In genomic region chr1:22025368-22026154, GRCh38 we compare ENCODE assay signal across 1 cellular context.
A peak's percentile ranks its signal among the peaks of the same experiment; 100 is the strongest.
TF ChIP-seq lines count a peak whose summit lies in the region.

No MANE protein-coding gene starts in this region.

TF ChIP-seq in HepG2, 621 proteins besides CTCF, POLR2A, EP300 and RAD21 (continued from another document and continues in another):
- TF ChIP-seq ZNF609 (CRISPR knock-in tag; IDR thresholded peaks at IDR 0.05; ENCODE audit: borderline replicate concordance): 0 out of 2 replicates have a peak, but pooled peaks have one; percentile 36
- TF ChIP-seq ZNF275 (CRISPR knock-in tag; IDR thresholded peaks at IDR 0.05; ENCODE audit: borderline replicate concordance): no peak; the same call in 1 of the 2 replicates
- no peak for TF ChIP-seq SP140L (CRISPR knock-in tag; IDR thresholded peaks at IDR 0.05; ENCODE audit: borderline replicate concordance)
- no peak for TF ChIP-seq ZNF776 (CRISPR knock-in tag; IDR thresholded peaks at IDR 0.05)
- peak; percentile 68; the same call in 1 of the 2 replicates for TF ChIP-seq ZNF143 (CRISPR knock-in tag; IDR thresholded peaks at IDR 0.05)
- no peak for TF ChIP-seq ZNF337 (CRISPR knock-in tag; IDR thresholded peaks at IDR 0.05; ENCODE audit: borderline replicate concordance, low read depth)
- TF ChIP-seq SKI (IDR thresholded peaks at IDR 0.05; ENCODE audit: partially characterized antibody): no peak
- no peak for TF ChIP-seq PHF5A (CRISPR knock-in tag; IDR thresholded peaks at IDR 0.05; ENCODE audit: low read depth, unreplicated experiment)
- TF ChIP-seq SMAD3 (CRISPR knock-in tag; IDR thresholded peaks at IDR 0.05): peak; percentile 11; the same call in 1 of the 2 replicates
- TF ChIP-seq MIER2 (CRISPR knock-in tag; IDR thresholded peaks at IDR 0.05): no peak
- TF ChIP-seq RFX5 (IDR thresholded peaks at IDR 0.05; ENCODE audit: low read depth, low read length): no peak
- no peak for TF ChIP-seq ZNF343 (CRISPR knock-in tag; IDR thresholded peaks at IDR 0.05)
- TF ChIP-seq NFE2L2 (IDR thresholded peaks at IDR 0.05; ENCODE audit: low read length): no peak
- peak; percentile 59 for TF ChIP-seq MAX (IDR thresholded peaks at IDR 0.05)
- peak; percentile 81; the same call in 1 of the 2 replicates for TF ChIP-seq ZNF589 (CRISPR knock-in tag; conservative IDR thresholded peaks at IDR 0.05)
- no peak; the same call in 1 of the 2 replicates for TF ChIP-seq ZNF562 (CRISPR knock-in tag; IDR thresholded peaks at IDR 0.05; ENCODE audit: borderline replicate concordance)
- TF ChIP-seq HMG20B (CRISPR knock-in tag; conservative IDR thresholded peaks at IDR 0.05): no peak; the same call in 1 of the 2 replicates
- TF ChIP-seq ZNF674 (CRISPR knock-in tag; IDR thresholded peaks at IDR 0.05; ENCODE audit: low read depth): no peak
- TF ChIP-seq JUND (CRISPR knock-in tag; IDR thresholded peaks at IDR 0.05): peak; percentile 9; the same call in 1 of the 2 replicates
- TF ChIP-seq, protein P1, sequence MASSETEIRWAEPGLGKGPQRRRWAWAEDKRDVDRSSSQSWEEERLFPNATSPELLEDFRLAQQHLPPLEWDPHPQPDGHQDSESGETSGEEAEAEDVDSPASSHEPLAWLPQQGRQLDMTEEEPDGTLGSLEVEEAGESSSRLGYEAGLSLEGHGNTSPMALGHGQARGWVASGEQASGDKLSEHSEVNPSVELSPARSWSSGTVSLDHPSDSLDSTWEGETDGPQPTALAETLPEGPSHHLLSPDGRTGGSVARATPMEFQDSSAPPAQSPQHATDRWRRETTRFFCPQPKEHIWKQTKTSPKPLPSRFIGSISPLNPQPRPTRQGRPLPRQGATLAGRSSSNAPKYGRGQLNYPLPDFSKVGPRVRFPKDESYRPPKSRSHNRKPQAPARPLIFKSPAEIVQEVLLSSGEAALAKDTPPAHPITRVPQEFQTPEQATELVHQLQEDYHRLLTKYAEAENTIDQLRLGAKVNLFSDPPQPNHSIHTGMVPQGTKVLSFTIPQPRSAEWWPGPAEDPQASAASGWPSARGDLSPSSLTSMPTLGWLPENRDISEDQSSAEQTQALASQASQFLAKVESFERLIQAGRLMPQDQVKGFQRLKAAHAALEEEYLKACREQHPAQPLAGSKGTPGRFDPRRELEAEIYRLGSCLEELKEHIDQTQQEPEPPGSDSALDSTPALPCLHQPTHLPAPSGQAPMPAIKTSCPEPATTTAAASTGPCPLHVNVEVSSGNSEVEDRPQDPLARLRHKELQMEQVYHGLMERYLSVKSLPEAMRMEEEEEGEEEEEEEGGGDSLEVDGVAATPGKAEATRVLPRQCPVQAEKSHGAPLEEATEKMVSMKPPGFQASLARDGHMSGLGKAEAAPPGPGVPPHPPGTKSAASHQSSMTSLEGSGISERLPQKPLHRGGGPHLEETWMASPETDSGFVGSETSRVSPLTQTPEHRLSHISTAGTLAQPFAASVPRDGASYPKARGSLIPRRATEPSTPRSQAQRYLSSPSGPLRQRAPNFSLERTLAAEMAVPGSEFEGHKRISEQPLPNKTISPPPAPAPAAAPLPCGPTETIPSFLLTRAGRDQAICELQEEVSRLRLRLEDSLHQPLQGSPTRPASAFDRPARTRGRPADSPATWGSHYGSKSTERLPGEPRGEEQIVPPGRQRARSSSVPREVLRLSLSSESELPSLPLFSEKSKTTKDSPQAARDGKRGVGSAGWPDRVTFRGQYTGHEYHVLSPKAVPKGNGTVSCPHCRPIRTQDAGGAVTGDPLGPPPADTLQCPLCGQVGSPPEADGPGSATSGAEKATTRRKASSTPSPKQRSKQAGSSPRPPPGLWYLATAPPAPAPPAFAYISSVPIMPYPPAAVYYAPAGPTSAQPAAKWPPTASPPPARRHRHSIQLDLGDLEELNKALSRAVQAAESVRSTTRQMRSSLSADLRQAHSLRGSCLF (CRISPR knock-in tag; IDR thresholded peaks at IDR 0.05; ENCODE audit: borderline replicate concordance): no peak; the same call in 1 of the 2 replicates
- TF ChIP-seq CHCHD3 (CRISPR knock-in tag; IDR thresholded peaks at IDR 0.05): 0 out of 2 replicates have a peak, but pooled peaks have one; percentile 18
- no peak for TF ChIP-seq MIXL1 (CRISPR knock-in tag; IDR thresholded peaks at IDR 0.05)
- TF ChIP-seq SAP130 (CRISPR knock-in tag; IDR thresholded peaks at IDR 0.05; ENCODE audit: low read depth): peak; percentile 86
- TF ChIP-seq MTF1 (CRISPR knock-in tag; IDR thresholded peaks at IDR 0.05): no peak
- TF ChIP-seq, protein P2, sequence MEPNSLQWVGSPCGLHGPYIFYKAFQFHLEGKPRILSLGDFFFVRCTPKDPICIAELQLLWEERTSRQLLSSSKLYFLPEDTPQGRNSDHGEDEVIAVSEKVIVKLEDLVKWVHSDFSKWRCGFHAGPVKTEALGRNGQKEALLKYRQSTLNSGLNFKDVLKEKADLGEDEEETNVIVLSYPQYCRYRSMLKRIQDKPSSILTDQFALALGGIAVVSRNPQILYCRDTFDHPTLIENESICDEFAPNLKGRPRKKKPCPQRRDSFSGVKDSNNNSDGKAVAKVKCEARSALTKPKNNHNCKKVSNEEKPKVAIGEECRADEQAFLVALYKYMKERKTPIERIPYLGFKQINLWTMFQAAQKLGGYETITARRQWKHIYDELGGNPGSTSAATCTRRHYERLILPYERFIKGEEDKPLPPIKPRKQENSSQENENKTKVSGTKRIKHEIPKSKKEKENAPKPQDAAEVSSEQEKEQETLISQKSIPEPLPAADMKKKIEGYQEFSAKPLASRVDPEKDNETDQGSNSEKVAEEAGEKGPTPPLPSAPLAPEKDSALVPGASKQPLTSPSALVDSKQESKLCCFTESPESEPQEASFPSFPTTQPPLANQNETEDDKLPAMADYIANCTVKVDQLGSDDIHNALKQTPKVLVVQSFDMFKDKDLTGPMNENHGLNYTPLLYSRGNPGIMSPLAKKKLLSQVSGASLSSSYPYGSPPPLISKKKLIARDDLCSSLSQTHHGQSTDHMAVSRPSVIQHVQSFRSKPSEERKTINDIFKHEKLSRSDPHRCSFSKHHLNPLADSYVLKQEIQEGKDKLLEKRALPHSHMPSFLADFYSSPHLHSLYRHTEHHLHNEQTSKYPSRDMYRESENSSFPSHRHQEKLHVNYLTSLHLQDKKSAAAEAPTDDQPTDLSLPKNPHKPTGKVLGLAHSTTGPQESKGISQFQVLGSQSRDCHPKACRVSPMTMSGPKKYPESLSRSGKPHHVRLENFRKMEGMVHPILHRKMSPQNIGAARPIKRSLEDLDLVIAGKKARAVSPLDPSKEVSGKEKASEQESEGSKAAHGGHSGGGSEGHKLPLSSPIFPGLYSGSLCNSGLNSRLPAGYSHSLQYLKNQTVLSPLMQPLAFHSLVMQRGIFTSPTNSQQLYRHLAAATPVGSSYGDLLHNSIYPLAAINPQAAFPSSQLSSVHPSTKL (CRISPR knock-in tag; IDR thresholded peaks at IDR 0.05): no peak
- peak; percentile 84; the same call in 1 of the 2 replicates for TF ChIP-seq ZFAT (CRISPR knock-in tag; conservative IDR thresholded peaks at IDR 0.05)
- TF ChIP-seq ZBTB37 (CRISPR knock-in tag; IDR thresholded peaks at IDR 0.05): no peak
- TF ChIP-seq MATR3 (CRISPR knock-in tag; IDR thresholded peaks at IDR 0.05): no peak
- TF ChIP-seq ZNF678 (CRISPR knock-in tag; IDR thresholded peaks at IDR 0.05): no peak
- 0 out of 2 replicates have a peak, but pooled peaks have one; percentile 24 for TF ChIP-seq CREBL2 (CRISPR knock-in tag; IDR thresholded peaks at IDR 0.05; ENCODE audit: borderline replicate concordance)
- no peak for TF ChIP-seq ZNF235 (CRISPR knock-in tag; IDR thresholded peaks at IDR 0.05; ENCODE audit: borderline replicate concordance)
- 0 out of 2 replicates have a peak, but pooled peaks have one; percentile 32 for TF ChIP-seq AKAP8 (CRISPR knock-in tag; IDR thresholded peaks at IDR 0.05)
- peak; percentile 52 for TF ChIP-seq ZBTB7B (CRISPR knock-in tag; IDR thresholded peaks at IDR 0.05)
- TF ChIP-seq MLLT10 (CRISPR knock-in tag; IDR thresholded peaks at IDR 0.05): no peak
- TF ChIP-seq KAT7 (CRISPR knock-in tag; IDR thresholded peaks at IDR 0.05; ENCODE audit: borderline replicate concordance): peak; percentile 27; the same call in 1 of the 2 replicates
- peak; percentile 42; the same call in 1 of the 2 replicates for TF ChIP-seq ZMYM4 (CRISPR knock-in tag; IDR thresholded peaks at IDR 0.05)
- TF ChIP-seq KLF12 (CRISPR knock-in tag; IDR thresholded peaks at IDR 0.05; ENCODE audit: borderline replicate concordance): peak; percentile 73; the same call in 1 of the 2 replicates
- peak; percentile 80 for TF ChIP-seq ZFY (CRISPR knock-in tag; IDR thresholded peaks at IDR 0.05)
- TF ChIP-seq ZNF552 (CRISPR knock-in tag; IDR thresholded peaks at IDR 0.05; ENCODE audit: borderline replicate concordance): no peak; the same call in 1 of the 2 replicates
- no peak for TF ChIP-seq ZSCAN29 (CRISPR knock-in tag; conservative IDR thresholded peaks at IDR 0.05)
- peak; percentile 29; the same call in 1 of the 2 replicates for TF ChIP-seq SOX5 (CRISPR knock-in tag; IDR thresholded peaks at IDR 0.05; ENCODE audit: borderline replicate concordance)
- TF ChIP-seq, protein P3, sequence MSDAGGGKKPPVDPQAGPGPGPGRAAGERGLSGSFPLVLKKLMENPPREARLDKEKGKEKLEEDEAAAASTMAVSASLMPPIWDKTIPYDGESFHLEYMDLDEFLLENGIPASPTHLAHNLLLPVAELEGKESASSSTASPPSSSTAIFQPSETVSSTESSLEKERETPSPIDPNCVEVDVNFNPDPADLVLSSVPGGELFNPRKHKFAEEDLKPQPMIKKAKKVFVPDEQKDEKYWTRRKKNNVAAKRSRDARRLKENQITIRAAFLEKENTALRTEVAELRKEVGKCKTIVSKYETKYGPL (CRISPR knock-in tag; IDR thresholded peaks at IDR 0.05): 0 out of 2 replicates have a peak, but pooled peaks have one; percentile 42
- no peak for TF ChIP-seq DNMT1 (CRISPR knock-in tag; IDR thresholded peaks at IDR 0.05)
- peak; percentile 35; the same call in 1 of the 2 replicates for TF ChIP-seq ZKSCAN8 (CRISPR knock-in tag; IDR thresholded peaks at IDR 0.05; ENCODE audit: borderline replicate concordance)
- peak; percentile 37 to 65; a peak in 1 of 4 replicates for TF ChIP-seq KLF16 (CRISPR knock-in tag; IDR thresholded peaks at IDR 0.05)
- peak; percentile 79 for TF ChIP-seq ATF1 (CRISPR knock-in tag; IDR thresholded peaks at IDR 0.05)
- no peak for TF ChIP-seq BRF2 (CRISPR knock-in tag; IDR thresholded peaks at IDR 0.05)
